Comparison of ENCODE assay signal across 14 cellular contexts in genomic region chr12:47504775-47505446, GRCh38.
DNase-seq lines count a peak whose midpoint lies in the region; FAIRE-seq and TF ChIP-seq lines count a peak whose summit lies in the region.
"Had no signal": no experiment of that assay in that cellular context is flagged by ENCODE, and none has a peak within 500 bp of the region (broad histone marks: within the 10 kb centered on the region; RNA-seq: fewer than 3 reads in every experiment).

No MANE protein-coding gene starts in this region.

- H3K4me3 ChIP-seq in BE2C (ENCODE audit: low read depth, low read length), result no peak overlapping the region
- H3K4me3 ChIP-seq: BLaER1 treated with 17β-estradiol and CSF1 and Interleukin-3, amounts not matched to agents 10 nM and 100 nM; uterus had no signal

- TF ChIP-seq POLR2A in H54 (IDR thresholded peaks at IDR 0.05; ENCODE audit: low read depth, low read length), result no peak

- no peaks in the 10 kb centered on the region for H3K27me3 ChIP-seq in BE2C
- H3K27me3 ChIP-seq: BLaER1 treated with 17β-estradiol and CSF1 and Interleukin-3, amounts not matched to agents 10 nM and 100 nM; uterus had no signal

- peaks cover 7% of the 10 kb centered on the region for H3K4me1 Mint-ChIP-seq in activated CD4-positive, alpha-beta memory T cell treated with anti-CD3 and anti-CD28 coated beads, Interleukin-2, amount 10 ng/mL, durations not matched to agents 7 days and 5 days
- H3K4me1 Mint-ChIP-seq: nephron progenitor cell had no signal

- H3K27me3 Mint-ChIP-seq in activated CD4-positive, alpha-beta memory T cell treated with anti-CD3 and anti-CD28 coated beads, Interleukin-2, amount 10 ng/mL, durations not matched to agents 7 days and 5 days, result no peaks in the 10 kb centered on the region

- peak; percentile 74 for DNase-seq in A172 (ENCODE audit: low spot score)
- DNase-seq in H54 (ENCODE audit: insufficient read length, low spot score), result peak; percentile 8
- peak; percentile 82 for DNase-seq in amniotic epithelial cell (ENCODE audit: low read depth)
- peak; percentile 14 for DNase-seq in hepatic stellate cell (ENCODE audit: low spot score)
- DNase-seq in ACHN, result no peak
- DNase-seq in BE2C, result no peak
- DNase-seq in activated CD4-positive, alpha-beta T cell treated with anti-CD3 and anti-CD28 coated beads, Interleukin-2, amount 50 U/mL, for 4 hours, result no peak
- no peak for DNase-seq in activated CD4-positive, alpha-beta memory T cell treated with anti-CD3 and anti-CD28 coated beads, Interleukin-2, amount 10 ng/mL, durations not matched to agents 7 days and 5 days
- DNase-seq: left cardiac atrium, NCI-H1092, nephron progenitor cell, uterus had no signal

- no peak overlapping the region for H3K4me3 Mint-ChIP-seq in activated CD4-positive, alpha-beta memory T cell treated with anti-CD3 and anti-CD28 coated beads, Interleukin-2, amount 10 ng/mL, durations not matched to agents 7 days and 5 days
- H3K4me3 Mint-ChIP-seq: nephron progenitor cell had no signal

- peak; percentile 72 for FAIRE-seq in H54 (lab: Jason Lieb, UNC)
- FAIRE-seq: frontal cortex had no signal

- no peak overlapping the region for H3K27ac Mint-ChIP-seq in activated CD4-positive, alpha-beta memory T cell treated with anti-CD3 and anti-CD28 coated beads, Interleukin-2, amount 10 ng/mL, durations not matched to agents 7 days and 5 days
- H3K27ac Mint-ChIP-seq: nephron progenitor cell had no signal

- H3K9me3 Mint-ChIP-seq in activated CD4-positive, alpha-beta memory T cell treated with anti-CD3 and anti-CD28 coated beads, Interleukin-2, amount 10 ng/mL, durations not matched to agents 7 days and 5 days, result peaks cover 22% of the 10 kb centered on the region

- POLR2A ChIA-PET in activated CD4-positive, alpha-beta memory T cell treated with anti-CD3 and anti-CD28 coated beads, Interleukin-2, amount 10 ng/mL, durations not matched to agents 7 days and 5 days (lab: Charles Lee), result no interaction called here

- no peaks in the 10 kb centered on the region for H3K36me3 ChIP-seq in BE2C
- H3K36me3 ChIP-seq: BLaER1 treated with 17β-estradiol and CSF1 and Interleukin-3, amounts not matched to agents 10 nM and 100 nM; uterus had no signal

- H3K4me1 ChIP-seq in BE2C, result no peaks in the 10 kb centered on the region
- H3K4me1 ChIP-seq: uterus had no signal

- no peaks in the 10 kb centered on the region for H3K36me3 Mint-ChIP-seq in activated CD4-positive, alpha-beta memory T cell treated with anti-CD3 and anti-CD28 coated beads, Interleukin-2, amount 10 ng/mL, durations not matched to agents 7 days and 5 days (ENCODE audit: low read depth)

- in situ Hi-C loops in ACHN (cut with HindIII; ENCODE audit: low pct_ligation_motif_present, low pct_unique_long_range_greater_than_20kb, low sequenced_read_pairs), result no loop called here

- no peaks in the 10 kb centered on the region for H3K9me3 ChIP-seq in BE2C
- H3K9me3 ChIP-seq: uterus had no signal

- CTCF ChIA-PET in activated CD4-positive, alpha-beta memory T cell treated with anti-CD3 and anti-CD28 coated beads, Interleukin-2, amount 10 ng/mL, durations not matched to agents 7 days and 5 days (lab: Charles Lee), result no interaction called here

- no peak for TF ChIP-seq CTCF in BE2C (IDR thresholded peaks at IDR 0.05; ENCODE audit: low read depth, low read length)

Comparison
In these comparisons a context has a peak if more than half of its experiments do, and no peak if none do; other contexts are left out.
1. DNase-seq: peak in A172 (single experiment), H54 (single experiment), amniotic epithelial cell (single experiment) and hepatic stellate cell (single experiment); none in ACHN (single experiment), BE2C (single experiment), activated CD4-positive, alpha-beta T cell treated with anti-CD3 and anti-CD28 coated beads, Interleukin-2, amount 50 U/mL, for 4 hours (0 of 2) and activated CD4-positive, alpha-beta memory T cell treated with anti-CD3 and anti-CD28 coated beads, Interleukin-2, amount 10 ng/mL, durations not matched to agents 7 days and 5 days (single experiment).